Comparison of ENCODE assay signal across 1 cellular context in genomic region chr11:121533556-121534050, GRCh38.
TF ChIP-seq lines count a peak whose summit lies in the region.

No MANE protein-coding gene starts in this region.

TF ChIP-seq in SK-N-SH, 30 proteins besides CTCF, POLR2A, EP300 and RAD21 (continued from another document):
- TF ChIP-seq, protein P1, sequence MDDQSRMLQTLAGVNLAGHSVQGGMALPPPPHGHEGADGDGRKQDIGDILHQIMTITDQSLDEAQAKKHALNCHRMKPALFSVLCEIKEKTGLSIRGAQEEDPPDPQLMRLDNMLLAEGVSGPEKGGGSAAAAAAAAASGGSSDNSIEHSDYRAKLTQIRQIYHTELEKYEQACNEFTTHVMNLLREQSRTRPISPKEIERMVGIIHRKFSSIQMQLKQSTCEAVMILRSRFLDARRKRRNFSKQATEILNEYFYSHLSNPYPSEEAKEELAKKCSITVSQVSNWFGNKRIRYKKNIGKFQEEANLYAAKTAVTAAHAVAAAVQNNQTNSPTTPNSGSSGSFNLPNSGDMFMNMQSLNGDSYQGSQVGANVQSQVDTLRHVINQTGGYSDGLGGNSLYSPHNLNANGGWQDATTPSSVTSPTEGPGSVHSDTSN (IDR thresholded peaks at IDR 0.05) = no peak
- TF ChIP-seq JUND (IDR thresholded peaks at IDR 0.05) (no peak), SMC3 (IDR thresholded peaks at IDR 0.05; ENCODE audit: low read depth, low read length) (no peak), POLR2AphosphoS5 (IDR thresholded peaks at IDR 0.05; ENCODE audit: low read depth, low read length) (no peak), USF2 (IDR thresholded peaks at IDR 0.05; ENCODE audit: borderline replicate concordance, low read depth, low read length) (no peak), YY1 (IDR thresholded peaks at IDR 0.05; ENCODE audit: low read depth) (no peak), MAX (IDR thresholded peaks at IDR 0.05; ENCODE audit: low read depth) (no peak), SIN3A (IDR thresholded peaks at IDR 0.05; ENCODE audit: borderline replicate concordance, low read depth, low read length) (no peak)
- TF ChIP-seq, protein P2, sequence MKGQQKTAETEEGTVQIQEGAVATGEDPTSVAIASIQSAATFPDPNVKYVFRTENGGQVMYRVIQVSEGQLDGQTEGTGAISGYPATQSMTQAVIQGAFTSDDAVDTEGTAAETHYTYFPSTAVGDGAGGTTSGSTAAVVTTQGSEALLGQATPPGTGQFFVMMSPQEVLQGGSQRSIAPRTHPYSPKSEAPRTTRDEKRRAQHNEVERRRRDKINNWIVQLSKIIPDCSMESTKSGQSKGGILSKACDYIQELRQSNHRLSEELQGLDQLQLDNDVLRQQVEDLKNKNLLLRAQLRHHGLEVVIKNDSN (IDR thresholded peaks at IDR 0.05; ENCODE audit: borderline replicate concordance, low read depth) = no peak
